Comparison of ENCODE assay signal across 8 cellular contexts in genomic region chr7:130441408-130441854, GRCh38. TPM values are rescaled to one million over a fixed set of nuclear protein-coding genes. Genes with fewer than 3 reads are reported as not detected.
DNase-seq lines count a peak whose midpoint lies in the region; ATAC-seq, FAIRE-seq and TF ChIP-seq lines count a peak whose summit lies in the region.

No MANE protein-coding gene starts in this region.

- ATAC-seq in pancreas, result peak; percentile 49 to 64 (median 57)
- ATAC-seq in GM21576 (IDR thresholded peaks at IDR 0.05; ENCODE audit: unreplicated experiment), result no peak

- H3K9me3 ChIP-seq in MM.1S (replicated peaks; ENCODE audit: insufficient read depth, low read length) (no peaks in the 10 kb centered on the region), SU-DHL-6 (ENCODE audit: insufficient read depth, low read length) (no peaks in the 10 kb centered on the region), fibroblast of lung (ENCODE audit: control insufficient read depth, insufficient read depth, low read depth, low read length) (no peaks in the 10 kb centered on the region), pancreas (no peaks in the 10 kb centered on the region)

- H3K9ac ChIP-seq in MM.1S (ENCODE audit: low read length) (peak overlapping the region; percentile 65), SU-DHL-6 (ENCODE audit: low read length) (peak overlapping the region; percentile 73), fibroblast of lung (ENCODE audit: insufficient read depth, low read length) (peak overlapping the region; percentile 8)

- H3F3A ChIP-seq in MM.1S (ENCODE audit: insufficient read depth, low read length) (0 out of 2 replicates have a peak, but pooled peaks cover 5% of the 10 kb centered on the region), SU-DHL-6 (ENCODE audit: insufficient read depth) (peaks cover 10% of the 10 kb centered on the region; the same call in 1 of the 2 replicates)

- H4K20me1 ChIP-seq in MM.1S (ENCODE audit: insufficient read depth, low read length) (no peaks in the 10 kb centered on the region), SU-DHL-6 (ENCODE audit: low read depth, low read length) (no peaks in the 10 kb centered on the region), fibroblast of lung (ENCODE audit: control insufficient read depth, extremely low read depth, insufficient read depth, low read length) (no peaks in the 10 kb centered on the region)

- peak overlapping the region; percentile 85 for H3K4me2 ChIP-seq in MM.1S (ENCODE audit: low read depth, low read length)
- H3K4me2 ChIP-seq in SU-DHL-6 (ENCODE audit: low read depth, low read length, poor library complexity, severe bottlenecking), result peak overlapping the region; percentile 67
- peak overlapping the region; percentile 88 for H3K4me2 ChIP-seq in fibroblast of lung (ENCODE audit: extremely low read depth, insufficient read depth, low read length)

- DNase-seq in DMS 273 treated with DMSO at 0.1 percent for 48 hours (lab: John Stamatoyannopoulos, UW) (peak; percentile 71), MM.1S (peak; percentile 29), fibroblast of lung (ENCODE audit: low read depth in 2 of 2) (peak in 1 of 2 donors; percentile 39), pancreas (peak in 3 of 6 donors; percentile 52 to 59 (median 53)), HuH-7 (ENCODE audit: low spot score) (no peak), OCI-M2 (lab: John Stamatoyannopoulos, UW; ENCODE audit: unreplicated experiment) (no peak)

- FAIRE-seq in pancreas (lab: Jason Lieb, UNC), result no peak

- H3K79me2 ChIP-seq in MM.1S (ENCODE audit: low read length), result no peaks in the 10 kb centered on the region
- peaks cover 10% of the 10 kb centered on the region for H3K79me2 ChIP-seq in SU-DHL-6 (ENCODE audit: insufficient read depth, low read length)
- peaks cover 2% of the 10 kb centered on the region for H3K79me2 ChIP-seq in fibroblast of lung (ENCODE audit: control insufficient read depth, insufficient read depth, low read length)

- WGBS in pancreas, 2 donors, result 4 to 6% methylated on average over 9 of the region's 9 CpGs

- H3K4me1 ChIP-seq in MM.1S (ENCODE audit: low read length) (peaks cover 9% of the 10 kb centered on the region), fibroblast of lung (ENCODE audit: control insufficient read depth, extremely low read depth, insufficient read depth, low read length) (peaks cover 2% of the 10 kb centered on the region), pancreas (peaks cover 0 to 11% (median 8%) of the 10 kb centered on the region in 3 donors)

- H2AFZ ChIP-seq in MM.1S (ENCODE audit: low read length) (peak overlapping the region; percentile 95), SU-DHL-6 (ENCODE audit: low read depth, low read length, severe bottlenecking) (peak overlapping the region; percentile 85), fibroblast of lung (ENCODE audit: low read length) (peak overlapping the region; percentile 85)

- H3K36me3 ChIP-seq in MM.1S (replicated peaks; ENCODE audit: insufficient read depth, low read length) (no peaks in the 10 kb centered on the region), SU-DHL-6 (ENCODE audit: low read length) (no peaks in the 10 kb centered on the region), fibroblast of lung (ENCODE audit: control insufficient read depth, insufficient read depth, low read length) (no peaks in the 10 kb centered on the region), pancreas (no peaks in the 10 kb centered on the region)

- intact Hi-C loops in pancreas (cut with DNase I), result no loop called here

- no peaks in the 10 kb centered on the region for H3K9me2 ChIP-seq in MM.1S (replicated peaks; ENCODE audit: insufficient read depth, low read length)
- H3K9me2 ChIP-seq in SU-DHL-6 (replicated peaks; ENCODE audit: insufficient read depth, low read length), result no peaks in the 10 kb centered on the region

- no peak for TF ChIP-seq CTCF in MM.1S (IDR thresholded peaks at IDR 0.05; ENCODE audit: low read length)
- TF ChIP-seq CTCF in SU-DHL-6 (IDR thresholded peaks at IDR 0.05; ENCODE audit: insufficient read depth, low read length, poor library complexity, severe bottlenecking), result no peak
- TF ChIP-seq CTCF in fibroblast of lung (conservative IDR thresholded peaks at IDR 0.05 in 1 of 2, IDR thresholded peaks at IDR 0.05 in 1 of 2; ENCODE audit: low read depth in 1 of 2, low read length in 2 of 2), result no peak
- TF ChIP-seq CTCF in pancreas (IDR thresholded peaks at IDR 0.05), result no peak

- peak overlapping the region; percentile 78 for H3K4me3 ChIP-seq in MM.1S (ENCODE audit: low read length)
- peak overlapping the region; percentile 47 for H3K4me3 ChIP-seq in SU-DHL-6 (ENCODE audit: insufficient read depth, low read length, poor library complexity, severe bottlenecking)
- H3K4me3 ChIP-seq in fibroblast of lung (replicated peaks in 1 of 4; ENCODE audit: control extremely low read depth in 1 of 4, insufficient read depth in 1 of 4, low read depth in 3 of 4, low read length in 4 of 4), result peak overlapping the region; percentile 43 to 69 (median 56)
- peak overlapping the region; percentile 53 to 72 (median 63) for H3K4me3 ChIP-seq in pancreas

- H3K27ac ChIP-seq in MM.1S (ENCODE audit: low read length) (peak overlapping the region; percentile 36; the same call in 1 of the 2 replicates), SU-DHL-6 (ENCODE audit: low read depth, low read length) (peak overlapping the region; percentile 35), fibroblast of lung (ENCODE audit: insufficient read depth, low read length) (peak overlapping the region; percentile 95), pancreas (peak overlapping the region; percentile 60 to 87 (median 81))

- no peaks in the 10 kb centered on the region for H3K27me3 ChIP-seq in MM.1S (replicated peaks; ENCODE audit: insufficient read depth, low read length)
- no peaks in the 10 kb centered on the region for H3K27me3 ChIP-seq in SU-DHL-6 (ENCODE audit: low read length)
- no peaks in the 10 kb centered on the region for H3K27me3 ChIP-seq in fibroblast of lung (ENCODE audit: control insufficient read depth, insufficient read depth, low read length)
- H3K27me3 ChIP-seq in pancreas, result no peaks in the 10 kb centered on the region

RNA-seq across cellular contexts. Expression of gene CEP41, which starts 0.6 kb away (rescaled TPM):
- total RNA-seq in fibroblast of lung (8.0 and 8.3 TPM in 2 replicates), pancreas (10 to 100 TPM in 1 of 6 donors, 1 to 10 TPM in 5; 3.5 to 10.3 (median 4.5) TPM)
- polyA plus RNA-seq in fibroblast of lung (24.5 and 27.7 TPM in 2 replicates), pancreas (1 to 10 TPM; 1.8 to 4.9 TPM)
- 12.9 and 13.8 TPM in 2 replicates for polyA plus RNA-seq in fibroblast of lung (2012)
- polyA minus RNA-seq in fibroblast of lung (ENCODE audit: low replicate concordance), result 3.4 and 6.6 TPM in 2 replicates

RNA-seq across cellular contexts. Expression of gene MEST, which starts 50.5 kb away (rescaled TPM):
- total RNA-seq in fibroblast of lung (38.8 and 175 TPM in 2 replicates), pancreas (10 to 100 TPM; 23.5 to 56.4 (median 33.0) TPM)
- polyA plus RNA-seq in fibroblast of lung (132 and 382 TPM in 2 replicates), pancreas (10 to 100 TPM; 17.0 to 21.2 TPM)
- polyA plus RNA-seq in fibroblast of lung (2012), result 77.2 and 230 TPM in 2 replicates
- polyA minus RNA-seq in fibroblast of lung (ENCODE audit: low replicate concordance), result 149 and 386 TPM in 2 replicates

Comparison
In these comparisons a context has a peak if more than half of its experiments do, and no peak if none do; other contexts are left out.
1. DNase-seq: peak in DMS 273 treated with DMSO at 0.1 percent for 48 hours (single experiment) and MM.1S (single experiment); none in HuH-7 (single experiment) and OCI-M2 (single experiment).
2. H3K27ac ChIP-seq: peak in every context shown above with its lines; median percentile 95 in fibroblast of lung; 81 in pancreas; 36 in MM.1S; 35 in SU-DHL-6.
3. H3K9ac ChIP-seq: peak in every context shown above with its lines; median percentile 73 in SU-DHL-6; 65 in MM.1S; 8 in fibroblast of lung.
4. Peak in every context shown above with its lines, with median percentiles within 50 percentile points of each other: H2AFZ ChIP-seq, H3K4me2 ChIP-seq and H3K4me3 ChIP-seq.